Comparison of ENCODE assay signal across 13 cellular contexts in the genomic region with DNA sequence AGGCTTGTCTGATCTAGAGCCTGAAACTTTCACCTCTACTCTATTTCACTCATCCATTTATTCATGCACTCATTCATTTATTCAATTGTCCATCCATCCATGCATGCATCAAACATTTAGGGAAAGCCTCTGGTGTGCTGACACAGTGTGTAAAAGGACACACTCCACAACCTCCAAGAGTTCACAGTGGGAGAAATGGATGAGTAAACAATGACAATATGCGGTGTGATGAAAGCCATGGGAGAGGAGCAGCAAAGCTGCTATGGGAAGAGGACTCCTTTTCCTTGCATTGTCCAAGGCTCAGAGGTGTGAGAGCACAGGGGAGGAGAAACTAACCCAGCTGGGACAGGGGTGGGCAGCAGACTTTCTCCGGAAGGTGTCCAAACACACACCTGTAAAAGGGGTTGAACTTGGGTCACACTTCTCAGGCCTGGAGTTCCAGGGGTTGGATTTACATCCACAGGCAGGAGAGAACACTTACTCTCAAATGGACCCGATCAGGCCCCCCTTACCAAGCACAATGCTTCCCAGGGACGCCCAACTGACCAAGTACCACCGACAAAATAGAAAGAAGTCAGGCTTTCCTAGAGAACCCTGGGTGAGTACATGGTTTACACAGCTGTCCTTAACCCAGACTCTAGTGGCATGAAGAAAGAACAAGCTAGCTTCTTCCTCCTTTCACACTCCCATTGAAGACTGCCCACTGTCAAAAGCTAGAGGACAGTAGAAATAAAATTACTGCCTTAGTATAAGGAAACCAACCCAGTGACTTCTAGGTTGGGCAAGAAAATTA. TPM values are rescaled to one million over a fixed set of nuclear protein-coding genes. Genes with fewer than 3 reads are reported as not detected.
DNase-seq lines count a peak whose midpoint lies in the region; ATAC-seq and TF ChIP-seq lines count a peak whose summit lies in the region.
"Had no signal": no experiment of that assay in that cellular context is flagged by ENCODE, and none has a peak within 500 bp of the region (broad histone marks: within the 10 kb centered on the region; RNA-seq: fewer than 3 reads in every experiment).

No MANE protein-coding gene starts in this region.

- H2BK12ac ChIP-seq in neuronal stem cell (ENCODE audit: low read length), result no peak overlapping the region

- POLR2A ChIA-PET in CD4-positive, alpha-beta T cell (lab: Charles Lee), result no interaction called here

- H3K9me3 ChIP-seq in BLaER1 (no peaks in the 10 kb centered on the region), neuronal stem cell (replicated peaks in 1 of 2; ENCODE audit: control insufficient read depth in 2 of 2, insufficient read depth in 1 of 2, low read depth in 1 of 2, low read length in 2 of 2) (no peaks in the 10 kb centered on the region)
- no peaks in the 10 kb centered on the region for H3K9me3 ChIP-seq in CD4-positive, alpha-beta T cell (ENCODE audit: control insufficient read depth, low read length)

- H3K4me2 ChIP-seq in BLaER1 (peak overlapping the region; percentile 74), neuronal stem cell (ENCODE audit: insufficient read depth, low read length, poor library complexity, severe bottlenecking) (no peak overlapping the region)

- no peaks in the 10 kb centered on the region for H3K27me3 ChIP-seq in BLaER1
- no peaks in the 10 kb centered on the region for H3K27me3 ChIP-seq in neuronal stem cell (ENCODE audit: control insufficient read depth in 3 of 3, insufficient read depth in 3 of 3, low read depth in 1 of 3, low read length in 3 of 3)
- no peaks in the 10 kb centered on the region for H3K27me3 ChIP-seq in CD4-positive, alpha-beta T cell (ENCODE audit: control insufficient read depth, insufficient read depth, low read length)
- H3K27me3 ChIP-seq: foreskin keratinocyte had no signal

- H4K8ac ChIP-seq in neuronal stem cell (ENCODE audit: low read depth, low read length), result no peak overlapping the region

- in situ Hi-C loops in KBM-7 (cut with MboI; ENCODE audit: low pct_unique_long_range_greater_than_20kb, low sequenced_read_pairs), result no loop called here

- CTCF ChIA-PET in CD4-positive, alpha-beta T cell (lab: Charles Lee), result interaction anchor here (1.5 kb wide), 1 partner anchor 84 kb away, joined by 3 read pairs; no protein-coding TSS in a partner anchor

- H3K18ac ChIP-seq in neuronal stem cell (ENCODE audit: low read length), result no peak overlapping the region

- no peak overlapping the region for H2BK15ac ChIP-seq in neuronal stem cell (ENCODE audit: low read length)

- no peak overlapping the region for H2AK5ac ChIP-seq in neuronal stem cell (ENCODE audit: low read depth, low read length)

- ATAC-seq in CD4-positive, alpha-beta T cell (ENCODE audit: poor library complexity), result no peak
- ATAC-seq in stimulated activated naive B cell treated with anti-CD40 and anti-IgM and Interleukin-4, amounts not matched to agents 10 μg/mL and 1 μg/mL and 100 μg/mL, for 72 hours (replicated peaks), result no peak

- H3K27ac Mint-ChIP-seq in CD4-positive, alpha-beta T cell, result no peak overlapping the region
- H3K27ac Mint-ChIP-seq in stimulated activated naive B cell treated with anti-CD40 and anti-IgM and Interleukin-4, amounts not matched to agents 10 μg/mL and 1 μg/mL and 100 μg/mL, for 72 hours, result no peak overlapping the region
- H3K27ac Mint-ChIP-seq: memory B cell had no signal

- H3K36me3 Mint-ChIP-seq in CD4-positive, alpha-beta T cell (ENCODE audit: low read depth), result no peaks in the 10 kb centered on the region
- no peaks in the 10 kb centered on the region for H3K36me3 Mint-ChIP-seq in stimulated activated naive B cell treated with anti-CD40 and anti-IgM and Interleukin-4, amounts not matched to agents 10 μg/mL and 1 μg/mL and 100 μg/mL, for 72 hours

- H2BK120ac ChIP-seq in neuronal stem cell (ENCODE audit: low read depth, low read length), result peak overlapping the region; percentile 30

- intact Hi-C loops in CD4-positive, alpha-beta T cell (cut with DNase I, micrococcal nuclease), result no loop called here

- no peaks in the 10 kb centered on the region for H3K9me3 Mint-ChIP-seq in CD4-positive, alpha-beta T cell
- H3K9me3 Mint-ChIP-seq in stimulated activated naive B cell treated with anti-CD40 and anti-IgM and Interleukin-4, amounts not matched to agents 10 μg/mL and 1 μg/mL and 100 μg/mL, for 72 hours, result no peaks in the 10 kb centered on the region
- H3K9me3 Mint-ChIP-seq: memory B cell had no signal

- H3K4me3 Mint-ChIP-seq in CD4-positive, alpha-beta T cell, result no peak overlapping the region
- no peak overlapping the region for H3K4me3 Mint-ChIP-seq in stimulated activated naive B cell treated with anti-CD40 and anti-IgM and Interleukin-4, amounts not matched to agents 10 μg/mL and 1 μg/mL and 100 μg/mL, for 72 hours
- H3K4me3 Mint-ChIP-seq: memory B cell had no signal

- H3K23ac ChIP-seq in neuronal stem cell (ENCODE audit: low read depth, low read length, poor library complexity), result no peak overlapping the region

- no peak overlapping the region for H3K4ac ChIP-seq in neuronal stem cell (ENCODE audit: low read length)

- peaks cover 69% of the 10 kb centered on the region for H3K4me1 ChIP-seq in BLaER1
- peaks cover 22 to 36% of the 10 kb centered on the region in 2 donors for H3K4me1 ChIP-seq in neuronal stem cell (ENCODE audit: control insufficient read depth in 2 of 2, insufficient read depth in 1 of 2, low read depth in 1 of 2, low read length in 2 of 2)

- H3K9ac ChIP-seq in BLaER1 (no peak overlapping the region), neuronal stem cell (ENCODE audit: low read depth, low read length, poor library complexity) (no peak overlapping the region)

- H3K4me1 Mint-ChIP-seq in CD4-positive, alpha-beta T cell (ENCODE audit: low read depth), result no peaks in the 10 kb centered on the region
- H3K4me1 Mint-ChIP-seq in stimulated activated naive B cell treated with anti-CD40 and anti-IgM and Interleukin-4, amounts not matched to agents 10 μg/mL and 1 μg/mL and 100 μg/mL, for 72 hours, result peaks cover 17 to 25% of the 10 kb centered on the region in 2 donors
- H3K4me1 Mint-ChIP-seq: memory B cell had no signal

- H2BK5ac ChIP-seq in neuronal stem cell (ENCODE audit: low read length), result no peak overlapping the region

- H4K91ac ChIP-seq in neuronal stem cell (ENCODE audit: low read depth, low read length, poor library complexity), result no peak overlapping the region

- no peaks in the 10 kb centered on the region for H3K79me1 ChIP-seq in neuronal stem cell (ENCODE audit: low read depth, low read length)

- no peak for TF ChIP-seq CTCF in epithelial cell of esophagus (IDR thresholded peaks at IDR 0.05; ENCODE audit: insufficient read depth, low read depth, low read length, missing control alignments)
- TF ChIP-seq CTCF in CD4-positive, alpha-beta T cell (IDR thresholded peaks at IDR 0.05), result no peak

- H2AFZ ChIP-seq in neuronal stem cell (ENCODE audit: low read length), result peak overlapping the region; percentile 4

- H4K20me1 ChIP-seq in BLaER1, result no peaks in the 10 kb centered on the region

- H3K27ac ChIP-seq in BLaER1 (peak overlapping the region; percentile 60), neuronal stem cell (replicated peaks; ENCODE audit: low read length) (no peak overlapping the region)
- no peak overlapping the region for H3K27ac ChIP-seq in CD4-positive, alpha-beta T cell (ENCODE audit: low read depth, low read length)
- H3K27ac ChIP-seq: foreskin keratinocyte had no signal

- H3K4me3 ChIP-seq in BLaER1, result no peak overlapping the region
- H3K4me3 ChIP-seq in epithelial cell of esophagus (ENCODE audit: low read length), result no peak overlapping the region
- H3K4me3 ChIP-seq in neuronal stem cell (ENCODE audit: low read length in 2 of 2), result no peak overlapping the region

- WGBS in neuronal stem cell (ENCODE audit: extremely low coverage in 2 of 2, insufficient read length in 2 of 2, insufficient replicate concordance in 1 of 2), 2 donors, result no CpG with 5 or more reads among the region's 5 CpGs

- H3K36me3 ChIP-seq in BLaER1 (no peaks in the 10 kb centered on the region), neuronal stem cell (replicated peaks in 1 of 2; ENCODE audit: control insufficient read depth in 2 of 2, insufficient read depth in 2 of 2, low read length in 2 of 2) (no peaks in the 10 kb centered on the region)

- peak; percentile 46 for DNase-seq in NCI-H69 (lab: John Stamatoyannopoulos, UW)
- DNase-seq in epithelial cell of esophagus (ENCODE audit: low read depth), result peak; percentile 43
- DNase-seq in neuronal stem cell (ENCODE audit: low spot score), result no peak
- no peak for DNase-seq in KBM-7
- DNase-seq in CD4-positive, alpha-beta T cell, result no peak
- no peak for DNase-seq in NCI-H774 (lab: John Stamatoyannopoulos, UW)
- DNase-seq in stimulated activated naive B cell treated with anti-CD40 and anti-IgM and Interleukin-4, amounts not matched to agents 10 μg/mL and 1 μg/mL and 100 μg/mL, for 72 hours, result no peak
- DNase-seq: activated T-cell treated with anti-CD3 and anti-CD28 coated beads, Interleukin-2, amount 50 U/mL, for 48 hours; foreskin keratinocyte; NCI-H1417 treated with DMSO at 0.1 percent for 48 hours had no signal

- no peaks in the 10 kb centered on the region for H3K27me3 Mint-ChIP-seq in CD4-positive, alpha-beta T cell
- no peaks in the 10 kb centered on the region for H3K27me3 Mint-ChIP-seq in stimulated activated naive B cell treated with anti-CD40 and anti-IgM and Interleukin-4, amounts not matched to agents 10 μg/mL and 1 μg/mL and 100 μg/mL, for 72 hours
- H3K27me3 Mint-ChIP-seq: memory B cell had no signal

- H3K14ac ChIP-seq in neuronal stem cell (ENCODE audit: low read length), result no peak overlapping the region

RNA-seq across cellular contexts. Expression of gene PFDN1, which starts 21.3 kb away (rescaled TPM):
- 315 TPM for polyA plus RNA-seq in neuronal stem cell (2013, experiment 1 of 2)
- polyA plus RNA-seq in neuronal stem cell (2013, experiment 2 of 2), result 299 TPM
- 10 to 100 TPM; 21.3 to 22.0 TPM for total RNA-seq in CD4-positive, alpha-beta T cell

RNA-seq across cellular contexts. Expression of gene HBEGF, which starts 22.2 kb away (rescaled TPM):
- 6.6 TPM for polyA plus RNA-seq in neuronal stem cell (2013, experiment 1 of 2)
- polyA plus RNA-seq in neuronal stem cell (2013, experiment 2 of 2), result 6.7 TPM
- total RNA-seq in CD4-positive, alpha-beta T cell, result 1 to 10 TPM; 3.6 to 4.2 TPM

RNA-seq across cellular contexts. Expression of gene SLC4A9, which starts 35.8 kb away (rescaled TPM):
- polyA plus RNA-seq in neuronal stem cell (2013, experiment 1 of 2), result 0.04 TPM
- polyA plus RNA-seq in neuronal stem cell (2013, experiment 2 of 2), result 0.01 TPM
- not detected for total RNA-seq in CD4-positive, alpha-beta T cell
- total RNA-seq: Calu3 had no signal

Comparison
In these comparisons a context has a peak if more than half of its experiments do, and no peak if none do; other contexts are left out.
1. DNase-seq: peak in NCI-H69 (single experiment) and epithelial cell of esophagus (single experiment); none in neuronal stem cell (single experiment), KBM-7 (single experiment), CD4-positive, alpha-beta T cell (0 of 10), NCI-H774 (single experiment) and stimulated activated naive B cell treated with anti-CD40 and anti-IgM and Interleukin-4, amounts not matched to agents 10 μg/mL and 1 μg/mL and 100 μg/mL, for 72 hours (single experiment).